In the genomic region with DNA sequence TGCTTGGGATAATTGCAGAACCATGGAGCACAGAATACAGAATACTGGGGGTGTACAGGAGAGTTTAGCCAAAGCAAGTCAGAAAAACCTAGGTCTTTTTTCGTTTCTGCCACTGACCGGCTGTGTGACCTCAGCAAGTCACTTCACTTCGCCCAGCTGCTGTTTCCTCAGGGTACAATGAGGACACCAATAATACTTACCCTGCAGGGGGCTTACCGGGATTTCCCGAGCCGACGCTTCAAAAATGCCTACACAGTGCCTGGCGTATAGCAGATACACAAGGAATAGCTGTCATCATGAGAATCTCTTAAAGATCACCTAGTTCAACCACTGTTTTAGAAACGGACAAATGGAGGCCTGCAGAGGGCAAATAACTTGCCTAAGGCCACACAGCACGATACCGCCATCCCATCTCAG, we compare ENCODE assay signal across 1 cellular context.
TF ChIP-seq lines count a peak whose summit lies in the region.

No MANE protein-coding gene starts in this region.

TF ChIP-seq in HepG2, 621 proteins besides CTCF, POLR2A, EP300 and RAD21 (continued from another document):
- TF ChIP-seq, protein P1, sequence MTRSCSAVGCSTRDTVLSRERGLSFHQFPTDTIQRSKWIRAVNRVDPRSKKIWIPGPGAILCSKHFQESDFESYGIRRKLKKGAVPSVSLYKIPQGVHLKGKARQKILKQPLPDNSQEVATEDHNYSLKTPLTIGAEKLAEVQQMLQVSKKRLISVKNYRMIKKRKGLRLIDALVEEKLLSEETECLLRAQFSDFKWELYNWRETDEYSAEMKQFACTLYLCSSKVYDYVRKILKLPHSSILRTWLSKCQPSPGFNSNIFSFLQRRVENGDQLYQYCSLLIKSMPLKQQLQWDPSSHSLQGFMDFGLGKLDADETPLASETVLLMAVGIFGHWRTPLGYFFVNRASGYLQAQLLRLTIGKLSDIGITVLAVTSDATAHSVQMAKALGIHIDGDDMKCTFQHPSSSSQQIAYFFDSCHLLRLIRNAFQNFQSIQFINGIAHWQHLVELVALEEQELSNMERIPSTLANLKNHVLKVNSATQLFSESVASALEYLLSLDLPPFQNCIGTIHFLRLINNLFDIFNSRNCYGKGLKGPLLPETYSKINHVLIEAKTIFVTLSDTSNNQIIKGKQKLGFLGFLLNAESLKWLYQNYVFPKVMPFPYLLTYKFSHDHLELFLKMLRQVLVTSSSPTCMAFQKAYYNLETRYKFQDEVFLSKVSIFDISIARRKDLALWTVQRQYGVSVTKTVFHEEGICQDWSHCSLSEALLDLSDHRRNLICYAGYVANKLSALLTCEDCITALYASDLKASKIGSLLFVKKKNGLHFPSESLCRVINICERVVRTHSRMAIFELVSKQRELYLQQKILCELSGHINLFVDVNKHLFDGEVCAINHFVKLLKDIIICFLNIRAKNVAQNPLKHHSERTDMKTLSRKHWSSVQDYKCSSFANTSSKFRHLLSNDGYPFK (CRISPR knock-in tag; IDR thresholded peaks at IDR 0.05; ENCODE audit: borderline replicate concordance): no peak
- TF ChIP-seq NCOR1 (IDR thresholded peaks at IDR 0.05; ENCODE audit: borderline replicate concordance, low read length) (no peak), DNMT3B (CRISPR knock-in tag; conservative IDR thresholded peaks at IDR 0.05) (no peak), HCFC1 (IDR thresholded peaks at IDR 0.05; ENCODE audit: low read depth, low read length) (no peak), ZNF75D (CRISPR knock-in tag; IDR thresholded peaks at IDR 0.05; ENCODE audit: borderline replicate concordance) (0 out of 2 replicates have a peak, but pooled peaks have one; percentile 31), REXO4 (CRISPR knock-in tag; IDR thresholded peaks at IDR 0.05; ENCODE audit: borderline replicate concordance) (no peak), ZZZ3 (CRISPR knock-in tag; IDR thresholded peaks at IDR 0.05; ENCODE audit: borderline replicate concordance) (no peak), ZSCAN9 (CRISPR knock-in tag; IDR thresholded peaks at IDR 0.05; ENCODE audit: borderline replicate concordance) (no peak), TAF15 (IDR thresholded peaks at IDR 0.05; ENCODE audit: low read depth, low read length, poor library complexity, severe bottlenecking) (no peak), FOXK2 (IDR thresholded peaks at IDR 0.05) (no peak)
- TF ChIP-seq, protein P2, sequence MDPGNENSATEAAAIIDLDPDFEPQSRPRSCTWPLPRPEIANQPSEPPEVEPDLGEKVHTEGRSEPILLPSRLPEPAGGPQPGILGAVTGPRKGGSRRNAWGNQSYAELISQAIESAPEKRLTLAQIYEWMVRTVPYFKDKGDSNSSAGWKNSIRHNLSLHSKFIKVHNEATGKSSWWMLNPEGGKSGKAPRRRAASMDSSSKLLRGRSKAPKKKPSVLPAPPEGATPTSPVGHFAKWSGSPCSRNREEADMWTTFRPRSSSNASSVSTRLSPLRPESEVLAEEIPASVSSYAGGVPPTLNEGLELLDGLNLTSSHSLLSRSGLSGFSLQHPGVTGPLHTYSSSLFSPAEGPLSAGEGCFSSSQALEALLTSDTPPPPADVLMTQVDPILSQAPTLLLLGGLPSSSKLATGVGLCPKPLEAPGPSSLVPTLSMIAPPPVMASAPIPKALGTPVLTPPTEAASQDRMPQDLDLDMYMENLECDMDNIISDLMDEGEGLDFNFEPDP (CRISPR knock-in tag; conservative IDR thresholded peaks at IDR 0.05): 0 out of 2 replicates have a peak, but pooled peaks have one; percentile 53
- TF ChIP-seq, protein P3, sequence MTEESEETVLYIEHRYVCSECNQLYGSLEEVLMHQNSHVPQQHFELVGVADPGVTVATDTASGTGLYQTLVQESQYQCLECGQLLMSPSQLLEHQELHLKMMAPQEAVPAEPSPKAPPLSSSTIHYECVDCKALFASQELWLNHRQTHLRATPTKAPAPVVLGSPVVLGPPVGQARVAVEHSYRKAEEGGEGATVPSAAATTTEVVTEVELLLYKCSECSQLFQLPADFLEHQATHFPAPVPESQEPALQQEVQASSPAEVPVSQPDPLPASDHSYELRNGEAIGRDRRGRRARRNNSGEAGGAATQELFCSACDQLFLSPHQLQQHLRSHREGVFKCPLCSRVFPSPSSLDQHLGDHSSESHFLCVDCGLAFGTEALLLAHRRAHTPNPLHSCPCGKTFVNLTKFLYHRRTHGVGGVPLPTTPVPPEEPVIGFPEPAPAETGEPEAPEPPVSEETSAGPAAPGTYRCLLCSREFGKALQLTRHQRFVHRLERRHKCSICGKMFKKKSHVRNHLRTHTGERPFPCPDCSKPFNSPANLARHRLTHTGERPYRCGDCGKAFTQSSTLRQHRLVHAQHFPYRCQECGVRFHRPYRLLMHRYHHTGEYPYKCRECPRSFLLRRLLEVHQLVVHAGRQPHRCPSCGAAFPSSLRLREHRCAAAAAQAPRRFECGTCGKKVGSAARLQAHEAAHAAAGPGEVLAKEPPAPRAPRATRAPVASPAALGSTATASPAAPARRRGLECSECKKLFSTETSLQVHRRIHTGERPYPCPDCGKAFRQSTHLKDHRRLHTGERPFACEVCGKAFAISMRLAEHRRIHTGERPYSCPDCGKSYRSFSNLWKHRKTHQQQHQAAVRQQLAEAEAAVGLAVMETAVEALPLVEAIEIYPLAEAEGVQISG (CRISPR knock-in tag; IDR thresholded peaks at IDR 0.05): 0 out of 2 replicates have a peak, but pooled peaks have one; percentile 1
- TF ChIP-seq, protein P4, sequence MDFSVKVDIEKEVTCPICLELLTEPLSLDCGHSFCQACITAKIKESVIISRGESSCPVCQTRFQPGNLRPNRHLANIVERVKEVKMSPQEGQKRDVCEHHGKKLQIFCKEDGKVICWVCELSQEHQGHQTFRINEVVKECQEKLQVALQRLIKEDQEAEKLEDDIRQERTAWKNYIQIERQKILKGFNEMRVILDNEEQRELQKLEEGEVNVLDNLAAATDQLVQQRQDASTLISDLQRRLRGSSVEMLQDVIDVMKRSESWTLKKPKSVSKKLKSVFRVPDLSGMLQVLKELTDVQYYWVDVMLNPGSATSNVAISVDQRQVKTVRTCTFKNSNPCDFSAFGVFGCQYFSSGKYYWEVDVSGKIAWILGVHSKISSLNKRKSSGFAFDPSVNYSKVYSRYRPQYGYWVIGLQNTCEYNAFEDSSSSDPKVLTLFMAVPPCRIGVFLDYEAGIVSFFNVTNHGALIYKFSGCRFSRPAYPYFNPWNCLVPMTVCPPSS (IDR thresholded peaks at IDR 0.05): no peak
